In the genomic region with DNA sequence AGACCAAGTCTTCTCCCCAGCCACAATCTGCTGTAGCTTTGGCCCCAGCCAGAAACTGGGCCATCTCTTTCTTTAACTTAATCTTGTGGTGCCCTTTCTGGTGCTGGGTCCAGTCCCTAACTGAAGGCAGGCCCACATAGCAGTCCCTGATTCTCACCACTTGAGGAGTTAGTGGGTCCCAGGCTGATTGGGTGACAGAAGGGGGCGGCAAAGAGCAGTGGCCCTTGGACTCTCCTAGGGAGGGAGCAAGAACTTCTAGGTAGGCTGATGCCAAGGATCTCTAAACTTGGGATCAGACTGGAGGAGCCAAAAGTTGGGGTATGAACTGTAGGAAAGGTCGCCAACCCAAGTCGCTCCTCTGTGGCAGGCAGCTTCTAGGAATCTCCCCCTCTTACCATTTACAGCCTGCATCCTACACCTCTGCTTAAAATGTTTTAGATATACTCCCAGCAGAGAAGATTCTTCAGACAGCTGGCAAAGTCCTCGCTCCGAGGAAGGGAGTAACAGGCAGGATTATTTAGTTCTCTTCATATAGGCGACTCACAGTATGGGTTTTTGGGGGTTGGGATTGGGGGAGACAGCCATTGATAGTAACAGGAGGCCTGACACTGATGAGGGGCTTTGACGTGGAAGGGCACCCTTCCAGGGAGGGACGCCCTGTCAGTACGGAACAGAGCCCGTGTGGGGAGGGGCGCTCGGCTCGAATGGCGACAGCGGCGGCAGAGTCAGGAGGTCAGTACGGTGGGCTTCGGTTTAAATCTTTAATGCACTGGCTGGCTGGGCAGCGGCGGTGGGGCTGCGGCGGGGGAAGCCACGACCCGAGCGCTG, we compare ENCODE assay signal across 1 cellular context.
TF ChIP-seq lines count a peak whose summit lies in the region.

No MANE protein-coding gene starts in this region.

TF ChIP-seq in GM12891, 5 proteins besides CTCF, POLR2A, EP300 and RAD21:
- no peak for TF ChIP-seq PAX5 (IDR thresholded peaks at IDR 0.05; ENCODE audit: insufficient read depth, low read length, severe bottlenecking)
- no peak for TF ChIP-seq POLR2AphosphoS5 (IDR thresholded peaks at IDR 0.05; ENCODE audit: low read depth, low read length)
- TF ChIP-seq POU2F2 (IDR thresholded peaks at IDR 0.05; ENCODE audit: low read depth, low read length): no peak
- no peak for TF ChIP-seq TAF1 (IDR thresholded peaks at IDR 0.05; ENCODE audit: low read depth, low read length)
- TF ChIP-seq SPI1 (IDR thresholded peaks at IDR 0.05; ENCODE audit: low read depth, low read length): no peak
